ENCODE assay signal across 11 cellular contexts in the genomic region with DNA sequence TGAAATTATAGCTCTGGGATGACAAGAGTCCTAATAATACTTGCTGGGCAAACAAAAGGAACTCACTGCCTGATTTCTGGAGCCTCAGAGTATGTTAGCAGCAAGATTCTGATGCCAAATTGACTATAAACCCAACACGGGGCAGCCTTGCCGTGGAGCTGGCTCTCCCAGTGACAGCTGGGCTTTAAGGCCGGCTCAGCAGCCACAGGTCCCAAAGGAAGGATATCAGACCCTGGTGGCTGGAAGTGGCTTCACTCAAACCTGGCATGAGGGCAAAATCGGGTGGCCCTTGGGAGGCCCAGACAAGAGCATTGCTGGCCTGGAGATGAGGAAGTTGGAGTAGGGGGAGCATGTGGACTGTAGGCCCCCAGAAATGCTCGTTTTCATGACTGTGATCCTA.
"Had no signal": no experiment of that assay in that cellular context is flagged by ENCODE, and none has a peak within 500 bp of the region (broad histone marks: within the 10 kb centered on the region; RNA-seq: fewer than 3 reads in every experiment).

No MANE protein-coding gene starts in this region.

- ATAC-seq: HCT116, HepG2 had no signal

- H2AFZ ChIP-seq: GM23248 had no signal

- H3K4me3 Mint-ChIP-seq: HFFc6, IgD-negative memory B cell had no signal

- H3K27ac ChIP-seq: GM23248, HL-60, KMS-11 had no signal

- H3K9me3 ChIP-seq: HAP-1 had no signal

- H3K4me1 ChIP-seq: HAP-1 had no signal

- H3K9me3 Mint-ChIP-seq: HFFc6, IgD-negative memory B cell had no signal

- H3K4me2 ChIP-seq: KMS-11 had no signal

- H3K4me3 ChIP-seq: GM23248, HAP-1 had no signal

- H3K27me3 Mint-ChIP-seq: IgD-negative memory B cell had no signal

- H3K27ac Mint-ChIP-seq: HFFc6 had no signal

- DNase-seq: GM23248, GOT3, H7, HFFc6, KBM-7 had no signal
